Comparison of ENCODE assay signal across 10 cellular contexts in the genomic region with DNA sequence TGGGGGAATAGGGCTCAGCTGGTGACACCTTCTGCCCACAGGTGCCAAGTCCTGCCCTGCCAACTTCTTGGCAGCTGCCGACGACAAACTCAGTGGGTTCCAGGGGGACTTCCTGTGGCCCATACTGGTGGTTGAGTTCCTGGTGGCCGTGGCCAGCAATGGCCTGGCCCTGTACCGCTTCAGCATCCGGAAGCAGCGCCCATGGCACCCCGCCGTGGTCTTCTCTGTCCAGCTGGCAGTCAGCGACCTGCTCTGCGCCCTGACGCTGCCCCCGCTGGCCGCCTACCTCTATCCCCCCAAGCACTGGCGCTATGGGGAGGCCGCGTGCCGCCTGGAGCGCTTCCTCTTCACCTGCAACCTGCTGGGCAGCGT. TPM values are rescaled to one million over a fixed set of nuclear protein-coding genes. Genes with fewer than 3 reads are reported as not detected.
DNase-seq lines count a peak whose midpoint lies in the region; ATAC-seq, FAIRE-seq and TF ChIP-seq lines count a peak whose summit lies in the region.
"Had no signal": no experiment of that assay in that cellular context is flagged by ENCODE, and none has a peak within 500 bp of the region (broad histone marks: within the 10 kb centered on the region; RNA-seq: fewer than 3 reads in every experiment).

No MANE protein-coding gene starts in this region.

- H3K4me2 ChIP-seq in endothelial cell of umbilical vein (ENCODE audit: insufficient read depth, low read length), result no peak overlapping the region

- no peak overlapping the region for H3K9ac ChIP-seq in endothelial cell of umbilical vein (replicated peaks; ENCODE audit: extremely low read depth, insufficient read depth, low read length)

- peak; percentile 12 for ATAC-seq in Panc1
- no peak for ATAC-seq in sciatic nerve

- H3K4me1 ChIP-seq in Panc1 (ENCODE audit: control insufficient read depth, insufficient read depth, low read length) (peaks cover 8% of the 10 kb centered on the region), endothelial cell of umbilical vein (ENCODE audit: control insufficient read depth, extremely low read depth, insufficient read depth, low read length) (no peaks in the 10 kb centered on the region), stomach (peaks cover 5 to 52% (median 30%) of the 10 kb centered on the region in 4 donors)

- H3K27ac ChIP-seq in Panc1 (ENCODE audit: low read length) (no peak overlapping the region), endothelial cell of umbilical vein (ENCODE audit: insufficient read depth, low read depth, low read length) (no peak overlapping the region), stomach (peak overlapping the region in 3 of 5 donors; percentile 20 to 58 (median 36))
- H3K27ac ChIP-seq: thoracic aorta had no signal

- dilution Hi-C loops in endothelial cell of umbilical vein (cut with MboI; ENCODE audit: extremely low pct_ligation_motif_present, low sequenced_read_pairs), result no loop called here

- in situ Hi-C loops in Panc1 (cut with HindIII; ENCODE audit: low pct_unique_long_range_greater_than_20kb, low sequenced_read_pairs), result no loop called here

- TF ChIP-seq EP300 in stomach (IDR thresholded peaks at IDR 0.05), result no peak

- H3K27me3 ChIP-seq in Panc1 (ENCODE audit: control insufficient read depth, insufficient read depth, low read length) (no peaks in the 10 kb centered on the region), endothelial cell of umbilical vein (ENCODE audit: control insufficient read depth in 2 of 2, insufficient read depth in 2 of 2, low read length in 2 of 2) (no peaks in the 10 kb centered on the region), stomach (no peaks in the 10 kb centered on the region)

- no peaks in the 10 kb centered on the region for H4K20me1 ChIP-seq in endothelial cell of umbilical vein (replicated peaks; ENCODE audit: control insufficient read depth, extremely low read depth, insufficient read depth, low read length)

- no peak for FAIRE-seq in endothelial cell of umbilical vein (lab: Jason Lieb, UNC)
- FAIRE-seq: HTR-8/SVneo had no signal

- H2AFZ ChIP-seq in endothelial cell of umbilical vein (ENCODE audit: low read depth, low read length), result no peak overlapping the region

- TF ChIP-seq POLR2A in endothelial cell of umbilical vein (IDR thresholded peaks at IDR 0.05; ENCODE audit: low read depth, low read length) (no peak), stomach (IDR thresholded peaks at IDR 0.05) (no peak)

- H3K4me3 ChIP-seq in Panc1 (ENCODE audit: low read depth in 2 of 2, low read length in 2 of 2) (no peak overlapping the region), endothelial cell of umbilical vein (replicated peaks in 1 of 3; ENCODE audit: insufficient read depth in 1 of 3, low read depth in 1 of 3, low read length in 3 of 3) (no peak overlapping the region), stomach (no peak overlapping the region)
- H3K4me3 ChIP-seq: thoracic aorta had no signal

- CTCF ChIA-PET in Panc1 (lab: Charles Lee), result interaction anchor here (0.8 kb wide), 1 partner anchor 40 kb away, joined by 3 read pairs; no protein-coding TSS in a partner anchor
- CTCF ChIA-PET in endothelial cell of umbilical vein (lab: Charles Lee), result interaction anchor here (0.6 to 2.5 kb wide), 11 partner anchors 9 to 183 kb away, joined by 3 to 11 read pairs (median 3); a partner anchor contains a TSS

- H3K36me3 ChIP-seq in Panc1 (ENCODE audit: control insufficient read depth, insufficient read depth, low read length), result peaks cover 4% of the 10 kb centered on the region
- H3K36me3 ChIP-seq in endothelial cell of umbilical vein (ENCODE audit: control insufficient read depth in 2 of 2, extremely low read depth in 1 of 2, insufficient read depth in 2 of 2, low read length in 2 of 2), result peaks cover 8 to 50% of the 10 kb centered on the region in 2 experiments
- peaks cover 72 to 90% (median 81%) of the 10 kb centered on the region in 4 donors for H3K36me3 ChIP-seq in stomach

- intact Hi-C loops in Panc1 (cut with micrococcal nuclease; ENCODE audit: unreplicated experiment), result no loop called here
- intact Hi-C loops in endothelial cell of umbilical vein (cut with micrococcal nuclease), result no loop called here
- intact Hi-C loops in stomach (cut with DNase I; ENCODE audit: low total_unique reads), result loop anchor here (10.0 kb wide), 1 partner anchor 141 kb away; a partner anchor contains a TSS
- intact Hi-C loops in sciatic nerve (cut with DNase I), result no loop called here

- H3K79me2 ChIP-seq in endothelial cell of umbilical vein (ENCODE audit: control insufficient read depth, insufficient read depth, low read length), result peaks cover 12% of the 10 kb centered on the region

- DNase-seq in stimulated activated CD4-positive, alpha-beta T cell treated with anti-CD3 and anti-CD28 coated beads, Interleukin-1b, Interleukin-23, amount 100 ng/mL, for 48 hours, result peak; percentile 28
- no peak for DNase-seq in stimulated activated CD4-positive, alpha-beta T cell treated with anti-CD3 and anti-CD28 coated beads, Interleukin-4, amount 100 ng/mL, for 24 hours
- DNase-seq in Panc1 (ENCODE audit: low read depth, low spot score) (no peak), endothelial cell of umbilical vein (ENCODE audit: low read depth, low spot score) (no peak), stomach (no peak), NCI-H345 treated with DMSO at 0.1 percent for 48 hours (lab: John Stamatoyannopoulos, UW; ENCODE audit: unreplicated experiment) (no peak), sciatic nerve (ENCODE audit: low spot score) (no peak), NCI-H1930 (lab: John Stamatoyannopoulos, UW) (no peak)

- no peaks in the 10 kb centered on the region for H3K9me3 ChIP-seq in Panc1 (ENCODE audit: control insufficient read depth, insufficient read depth, low read depth, low read length)
- H3K9me3 ChIP-seq in endothelial cell of umbilical vein (replicated peaks; ENCODE audit: control insufficient read depth, insufficient read depth, low read length), result no peaks in the 10 kb centered on the region
- H3K9me3 ChIP-seq in stomach, result no peaks in the 10 kb centered on the region
- H3K9me3 ChIP-seq: thoracic aorta had no signal

- H3K9me1 ChIP-seq in endothelial cell of umbilical vein (replicated peaks; ENCODE audit: control insufficient read depth, extremely low read depth, insufficient read depth, low read length), result no peaks in the 10 kb centered on the region

- TF ChIP-seq CTCF in Panc1 (IDR thresholded peaks at IDR 0.05) (no peak), endothelial cell of umbilical vein (IDR thresholded peaks at IDR 0.05; ENCODE audit: extremely low read depth in 1 of 2, insufficient read depth in 1 of 2, low read depth in 1 of 2, low read length in 2 of 2) (no peak), stomach (IDR thresholded peaks at IDR 0.05) (no peak)

- no TSS peak for BruUV-seq in Panc1 (replicated peaks; lab: Mats Ljungman, UMichigan)
- no TSS peak for BruUV-seq in endothelial cell of umbilical vein (replicated peaks; lab: Mats Ljungman, UMichigan)

- 64 to 72% (median 69%) methylated on average over 11 to 19 of the region's 19 CpGs for WGBS in stomach, 5 donors

- POLR2A ChIA-PET in Panc1 (lab: Charles Lee), result interaction anchor here (0.5 kb wide), 2 partner anchors 253 to 469 kb away, joined by 3 to 4 read pairs; no protein-coding TSS in a partner anchor
- POLR2A ChIA-PET in endothelial cell of umbilical vein (lab: Charles Lee), result interaction anchor here (0.6 kb wide), 1 partner anchor 34 kb away, joined by 9 read pairs; no protein-coding TSS in a partner anchor

RNA-seq across cellular contexts. Expression of a gene that starts 2.1 kb away (rescaled TPM):
- 12.5 TPM for total RNA-seq in Panc1 (2021; ENCODE audit: unreplicated experiment)
- polyA plus RNA-seq in Panc1 (2012; ENCODE audit: insufficient read length), result 18.5 TPM
- total RNA-seq in endothelial cell of umbilical vein, result 10.7 and 14.6 TPM in 2 replicates
- 3.6 and 5.4 TPM in 2 replicates for polyA plus RNA-seq in endothelial cell of umbilical vein
- polyA plus RNA-seq in endothelial cell of umbilical vein (2011; cell fraction: cytosol; rRNA removed), result 1.5 and 2.9 TPM in 2 replicates
- 14.2 and 14.5 TPM in 2 replicates for polyA plus RNA-seq in endothelial cell of umbilical vein (2011; cell fraction: nucleus; rRNA removed)
- polyA plus RNA-seq in endothelial cell of umbilical vein (2012), result 2.6 and 5.6 TPM in 2 replicates
- polyA minus RNA-seq in endothelial cell of umbilical vein, result 4.0 and 5.1 TPM in 2 replicates
- polyA minus RNA-seq in endothelial cell of umbilical vein (2011; cell fraction: cytosol; rRNA and poly(A)+ RNA removed), result 21.9 TPM
- polyA minus RNA-seq in endothelial cell of umbilical vein (2011; cell fraction: nucleus; rRNA and poly(A)+ RNA removed), result 5.0 and 13.9 TPM in 2 replicates
- 10 to 100 TPM in 2 of 5 donors, 1 to 10 TPM in 3; 1.8 to 24.8 (median 3.2) TPM for total RNA-seq in stomach
- 1 to 10 TPM; 4.9 to 7.8 (median 5.1) TPM for polyA plus RNA-seq in stomach
- 9.9 TPM for total RNA-seq in sciatic nerve

RNA-seq across cellular contexts. Expression of a gene that starts 6.1 kb away (rescaled TPM):
- total RNA-seq in Panc1 (2021; ENCODE audit: unreplicated experiment) (233 TPM), endothelial cell of umbilical vein (213 and 217 TPM in 2 replicates), stomach (100 to 1,000 TPM; 144 to 324 (median 252) TPM), sciatic nerve (155 TPM)
- 320 TPM for polyA plus RNA-seq in Panc1 (2012; ENCODE audit: insufficient read length)
- polyA plus RNA-seq in endothelial cell of umbilical vein (253 and 294 TPM in 2 replicates), stomach (100 to 1,000 TPM; 206 to 324 (median 225) TPM)
- polyA plus RNA-seq in endothelial cell of umbilical vein (2011; cell fraction: cytosol; rRNA removed), result 211 and 218 TPM in 2 replicates
- polyA plus RNA-seq in endothelial cell of umbilical vein (2011; cell fraction: nucleus; rRNA removed), result 484 and 500 TPM in 2 replicates
- polyA plus RNA-seq in endothelial cell of umbilical vein (2012), result 179 and 217 TPM in 2 replicates
- polyA minus RNA-seq in endothelial cell of umbilical vein, result 67.6 and 74.9 TPM in 2 replicates
- polyA minus RNA-seq in endothelial cell of umbilical vein (2011; cell fraction: cytosol; rRNA and poly(A)+ RNA removed), result 87.3 TPM
- polyA minus RNA-seq in endothelial cell of umbilical vein (2011; cell fraction: nucleus; rRNA and poly(A)+ RNA removed), result 57.2 and 87.4 TPM in 2 replicates

RNA-seq across cellular contexts. Expression of a gene that starts 7.4 kb away (rescaled TPM):
- total RNA-seq in Panc1 (2021; ENCODE audit: unreplicated experiment) (63.3 TPM), endothelial cell of umbilical vein (50.4 and 51.6 TPM in 2 replicates), stomach (10 to 100 TPM in 4 of 5 donors, 1 to 10 TPM in 1; 1.2 to 39.7 (median 20.4) TPM), sciatic nerve (31.3 TPM)
- polyA plus RNA-seq in Panc1 (2012; ENCODE audit: insufficient read length), result 72.0 TPM
- polyA plus RNA-seq in endothelial cell of umbilical vein (27.6 and 30.1 TPM in 2 replicates), stomach (10 to 100 TPM; 33.8 to 52.3 (median 41.4) TPM)
- 21.2 and 23.0 TPM in 2 replicates for polyA plus RNA-seq in endothelial cell of umbilical vein (2011; cell fraction: cytosol; rRNA removed)
- polyA plus RNA-seq in endothelial cell of umbilical vein (2011; cell fraction: nucleus; rRNA removed), result 51.0 and 57.7 TPM in 2 replicates
- polyA plus RNA-seq in endothelial cell of umbilical vein (2012), result 22.0 and 31.9 TPM in 2 replicates
- polyA minus RNA-seq in endothelial cell of umbilical vein, result 42.2 and 48.6 TPM in 2 replicates
- 66.6 TPM for polyA minus RNA-seq in endothelial cell of umbilical vein (2011; cell fraction: cytosol; rRNA and poly(A)+ RNA removed)
- 28.7 and 43.4 TPM in 2 replicates for polyA minus RNA-seq in endothelial cell of umbilical vein (2011; cell fraction: nucleus; rRNA and poly(A)+ RNA removed)

RNA-seq across cellular contexts. Expression of a gene that starts 11.1 kb away (rescaled TPM):
- total RNA-seq in Panc1 (2021; ENCODE audit: unreplicated experiment), result 0.74 TPM
- 0.87 TPM for polyA plus RNA-seq in Panc1 (2012; ENCODE audit: insufficient read length)
- not detected in 2 replicates for total RNA-seq in endothelial cell of umbilical vein
- polyA plus RNA-seq in endothelial cell of umbilical vein, result 0.15 and 0.32 TPM in 2 replicates
- 0.08 and 0.10 TPM in 2 replicates for polyA plus RNA-seq in endothelial cell of umbilical vein (2011; cell fraction: cytosol; rRNA removed)
- 0.34 TPM in 1 of 2 replicates, not detected in the other for polyA plus RNA-seq in endothelial cell of umbilical vein (2011; cell fraction: nucleus; rRNA removed)
- polyA plus RNA-seq in endothelial cell of umbilical vein (2012), result not detected in 2 replicates
- polyA minus RNA-seq in endothelial cell of umbilical vein, result not detected in 2 replicates
- not detected for polyA minus RNA-seq in endothelial cell of umbilical vein (2011; cell fraction: cytosol; rRNA and poly(A)+ RNA removed)
- not detected in 2 replicates for polyA minus RNA-seq in endothelial cell of umbilical vein (2011; cell fraction: nucleus; rRNA and poly(A)+ RNA removed)
- 1 to 10 TPM in 2 of 5 donors, not detected in 3; 5.1 to 5.2 TPM for total RNA-seq in stomach
- 1 to 10 TPM in 1 of 3 donors, under 1 TPM in 2; 0.68 to 2.3 (median 0.75) TPM for polyA plus RNA-seq in stomach
- not detected for total RNA-seq in sciatic nerve
- total RNA-seq: thoracic aorta had no signal

RNA-seq across cellular contexts. Expression of a gene that starts 27.5 kb away (rescaled TPM):
- total RNA-seq in Panc1 (2021; ENCODE audit: unreplicated experiment) (17.4 TPM), endothelial cell of umbilical vein (23.6 and 34.4 TPM in 2 replicates), stomach (10 to 100 TPM in 4 of 5 donors, 1 to 10 TPM in 1; 7.0 to 62.0 (median 21.4) TPM), sciatic nerve (47.0 TPM)
- polyA plus RNA-seq in Panc1 (2012; ENCODE audit: insufficient read length), result 21.7 TPM
- polyA plus RNA-seq in endothelial cell of umbilical vein (36.9 and 40.0 TPM in 2 replicates), stomach (10 to 100 TPM; 25.3 to 34.1 (median 25.7) TPM)
- polyA plus RNA-seq in endothelial cell of umbilical vein (2011; cell fraction: cytosol; rRNA removed), result 18.6 and 27.1 TPM in 2 replicates
- polyA plus RNA-seq in endothelial cell of umbilical vein (2011; cell fraction: nucleus; rRNA removed), result 86.2 and 88.9 TPM in 2 replicates
- polyA plus RNA-seq in endothelial cell of umbilical vein (2012), result 18.2 and 24.4 TPM in 2 replicates
- polyA minus RNA-seq in endothelial cell of umbilical vein, result 13.6 and 17.4 TPM in 2 replicates
- polyA minus RNA-seq in endothelial cell of umbilical vein (2011; cell fraction: cytosol; rRNA and poly(A)+ RNA removed), result 14.0 TPM
- 9.6 and 12.3 TPM in 2 replicates for polyA minus RNA-seq in endothelial cell of umbilical vein (2011; cell fraction: nucleus; rRNA and poly(A)+ RNA removed)

Comparison
In these comparisons a context has a peak if more than half of its experiments do, and no peak if none do; other contexts are left out.
1. H3K27ac ChIP-seq: peak in stomach (3 of 5); none in Panc1 (single experiment) and endothelial cell of umbilical vein (single experiment).